29 cellular contexts compared by ENCODE assay signal in the genomic region with DNA sequence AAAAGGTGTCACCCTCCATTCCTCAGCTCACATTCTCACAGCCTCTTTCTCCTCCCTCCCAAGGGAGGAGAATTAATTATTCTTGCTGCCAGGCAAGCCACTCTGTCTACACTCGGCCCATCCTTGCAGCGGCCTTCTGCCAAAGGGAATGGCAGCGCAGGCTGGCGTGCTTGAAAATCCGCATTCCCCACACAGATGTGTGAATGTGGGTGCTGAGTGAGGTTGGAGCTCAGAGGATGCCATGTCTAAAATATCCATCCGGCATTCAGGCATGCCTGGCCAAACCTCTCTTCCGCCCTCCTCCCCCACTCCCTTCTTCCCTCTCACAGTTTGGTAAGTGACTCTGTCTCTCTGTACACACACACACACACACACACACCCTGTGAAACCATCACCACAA. TPM values are rescaled to one million over a fixed set of nuclear protein-coding genes. Genes with fewer than 3 reads are reported as not detected.
"Had no signal": no experiment of that assay in that cellular context is flagged by ENCODE, and none has a peak within 500 bp of the region (broad histone marks: within the 10 kb centered on the region; RNA-seq: fewer than 3 reads in every experiment).

No MANE protein-coding gene starts in this region.

- H3K4me3 ChIP-seq: gastrocnemius medialis, left ventricle myocardium inferior, lung, neural progenitor cell, upper lobe of left lung had no signal

- H2AFZ ChIP-seq: neural progenitor cell had no signal

- H3K36me3 Mint-ChIP-seq: activated CD8-positive, alpha-beta memory T cell treated with anti-CD3 and anti-CD28 coated beads, Interleukin-2, amount 10 ng/mL, durations not matched to agents 7 days and 5 days; activated naive CD8-positive, alpha-beta T cell treated with anti-CD3 and anti-CD28 coated beads for 36 hours; naive thymus-derived CD8-positive, alpha-beta T cell; neural progenitor cell had no signal

- H3K36me3 ChIP-seq: gastrocnemius medialis, left ventricle myocardium inferior, neural progenitor cell, upper lobe of left lung had no signal

- H3K4me1 Mint-ChIP-seq: activated CD4-positive, alpha-beta T cell treated with anti-CD3 and anti-CD28 coated beads for 36 hours; activated CD8-positive, alpha-beta memory T cell treated with anti-CD3 and anti-CD28 coated beads, Interleukin-2, amount 10 ng/mL, durations not matched to agents 7 days and 5 days; activated naive CD8-positive, alpha-beta T cell treated with anti-CD3 and anti-CD28 coated beads for 36 hours had no signal

- H3K9ac ChIP-seq: neural progenitor cell had no signal

- H3K4me3 Mint-ChIP-seq: activated CD4-positive, alpha-beta T cell treated with anti-CD3 and anti-CD28 coated beads for 36 hours; activated CD8-positive, alpha-beta memory T cell treated with anti-CD3 and anti-CD28 coated beads, Interleukin-2, amount 10 ng/mL, durations not matched to agents 7 days and 5 days; activated CD8-positive, alpha-beta T cell treated with anti-CD3 and anti-CD28 coated beads, Interleukin-2, amount 10 ng/mL, durations not matched to agents 7 days and 5 days; activated naive CD4-positive, alpha-beta T cell treated with anti-CD3 and anti-CD28 coated beads for 36 hours; activated naive CD8-positive, alpha-beta T cell treated with anti-CD3 and anti-CD28 coated beads for 36 hours; activated T-cell treated with anti-CD3 and anti-CD28 coated beads, Interleukin-2, amount 50 U/mL, for 72 hours; naive thymus-derived CD8-positive, alpha-beta T cell; neural progenitor cell; stimulated activated effector memory CD8-positive, alpha-beta T cell treated with anti-CD3 and anti-CD28 coated beads, Interleukin-12 subunit alpha, Interleukin-12 subunit beta, amount 100 ng/mL, for 72 hours; stimulated activated naive CD8-positive, alpha-beta T cell treated with anti-CD3 and anti-CD28 coated beads, Interleukin-15, Interleukin-2, amounts not matched to agents 100 ng/mL and 50 ng/mL, for 24 hours had no signal

- H3K4me1 ChIP-seq: gastrocnemius medialis, left ventricle myocardium inferior, neural progenitor cell had no signal

- H3K4me2 ChIP-seq: neural progenitor cell had no signal

- H3K9me3 ChIP-seq: gastrocnemius medialis, left ventricle myocardium inferior, upper lobe of left lung had no signal

- H3K9me3 Mint-ChIP-seq: activated naive CD4-positive, alpha-beta T cell treated with anti-CD3 and anti-CD28 coated beads for 36 hours; activated naive CD8-positive, alpha-beta T cell treated with anti-CD3 and anti-CD28 coated beads for 36 hours; activated T-cell treated with anti-CD3 and anti-CD28 coated beads, Interleukin-2, amount 50 U/mL, for 72 hours; naive thymus-derived CD8-positive, alpha-beta T cell; neural progenitor cell; stimulated activated effector memory CD8-positive, alpha-beta T cell treated with anti-CD3 and anti-CD28 coated beads, Interleukin-12 subunit alpha, Interleukin-12 subunit beta, amount 100 ng/mL, for 72 hours; stimulated activated naive CD8-positive, alpha-beta T cell treated with anti-CD3 and anti-CD28 coated beads, Interleukin-15, Interleukin-2, amounts not matched to agents 100 ng/mL and 50 ng/mL, for 24 hours had no signal

- DNase-seq: activated CD4-positive, alpha-beta T cell treated with anti-CD3 and anti-CD28 coated beads for 36 hours; activated CD4-positive, CD25-positive, alpha-beta regulatory T cell; activated CD8-positive, alpha-beta memory T cell treated with anti-CD3 and anti-CD28 coated beads, Interleukin-2, amount 10 ng/mL, durations not matched to agents 7 days and 5 days; activated CD8-positive, alpha-beta T cell treated with anti-CD3 and anti-CD28 coated beads, Interleukin-2, amount 10 ng/mL, durations not matched to agents 7 days and 5 days; activated effector memory CD4-positive, alpha-beta T cell treated with Interleukin-2 at 50 U/mL for 16 hours; activated naive CD4-positive, alpha-beta T cell treated with anti-CD3 and anti-CD28 coated beads for 36 hours; activated naive CD8-positive, alpha-beta T cell treated with anti-CD3 and anti-CD28 coated beads for 36 hours; activated T-cell treated with anti-CD3 and anti-CD28 coated beads, Interleukin-2, amount 50 U/mL, for 72 hours; caudate nucleus; gastrocnemius medialis; glutamatergic neuron; left ventricle myocardium inferior; naive thymus-derived CD8-positive, alpha-beta T cell; small intestine; stimulated activated CD4-positive, alpha-beta T cell treated with anti-CD3 and anti-CD28 coated beads, Interleukin-4, amount 100 ng/mL, for 24 hours; upper lobe of left lung had no signal

- H3K27ac Mint-ChIP-seq: activated CD4-positive, alpha-beta T cell treated with anti-CD3 and anti-CD28 coated beads for 36 hours; activated CD8-positive, alpha-beta memory T cell treated with anti-CD3 and anti-CD28 coated beads, Interleukin-2, amount 10 ng/mL, durations not matched to agents 7 days and 5 days; activated CD8-positive, alpha-beta T cell treated with anti-CD3 and anti-CD28 coated beads, Interleukin-2, amount 10 ng/mL, durations not matched to agents 7 days and 5 days; activated naive CD4-positive, alpha-beta T cell treated with anti-CD3 and anti-CD28 coated beads for 36 hours; activated naive CD8-positive, alpha-beta T cell treated with anti-CD3 and anti-CD28 coated beads for 36 hours; activated T-cell treated with anti-CD3 and anti-CD28 coated beads, Interleukin-2, amount 50 U/mL, for 72 hours; naive thymus-derived CD8-positive, alpha-beta T cell; neural progenitor cell; progenitor cell of endocrine pancreas; stimulated activated effector memory CD8-positive, alpha-beta T cell treated with anti-CD3 and anti-CD28 coated beads, Interleukin-12 subunit alpha, Interleukin-12 subunit beta, amount 100 ng/mL, for 72 hours; stimulated activated naive CD8-positive, alpha-beta T cell treated with anti-CD3 and anti-CD28 coated beads, Interleukin-15, Interleukin-2, amounts not matched to agents 100 ng/mL and 50 ng/mL, for 24 hours had no signal

- H3K27ac ChIP-seq: epithelial cell of prostate, gastrocnemius medialis, left ventricle myocardium inferior, neural progenitor cell, upper lobe of left lung had no signal

- H3K27me3 ChIP-seq: neural progenitor cell, upper lobe of left lung had no signal

RNA-seq across cellular contexts. Expression of a gene that starts 27.7 kb away (rescaled TPM):
- total RNA-seq: activated CD4-positive, alpha-beta T cell treated with anti-CD3 and anti-CD28 coated beads for 36 hours; activated CD8-positive, alpha-beta memory T cell treated with anti-CD3 and anti-CD28 coated beads, Interleukin-2, amount 10 ng/mL, durations not matched to agents 7 days and 5 days; activated CD8-positive, alpha-beta T cell treated with anti-CD3 and anti-CD28 coated beads, Interleukin-2, amount 10 ng/mL, durations not matched to agents 7 days and 5 days; activated naive CD4-positive, alpha-beta T cell treated with anti-CD3 and anti-CD28 coated beads for 36 hours; activated naive CD8-positive, alpha-beta T cell treated with anti-CD3 and anti-CD28 coated beads for 36 hours; activated T-cell treated with anti-CD3 and anti-CD28 coated beads, Interleukin-2, amount 50 U/mL, for 72 hours; chondrocyte; gastrocnemius medialis; left ventricle myocardium inferior; naive thymus-derived CD8-positive, alpha-beta T cell; osteocyte; progenitor cell of endocrine pancreas; renal cortical epithelial cell; subcutaneous adipose tissue; T-helper 1 cell treated with Interleukin-12 subunit alpha and Interleukin-12 subunit beta and Interleukin-4 antibody, amounts not matched to agents 30 ng/mL and 1 ng/mL, for 36 hours had no signal
- polyA plus RNA-seq: naive thymus-derived CD8-positive, alpha-beta T cell had no signal

RNA-seq across cellular contexts. Expression of a gene that starts 39.2 kb away (rescaled TPM):
- total RNA-seq: activated CD4-positive, alpha-beta T cell treated with anti-CD3 and anti-CD28 coated beads for 36 hours; activated CD8-positive, alpha-beta memory T cell treated with anti-CD3 and anti-CD28 coated beads, Interleukin-2, amount 10 ng/mL, durations not matched to agents 7 days and 5 days; activated CD8-positive, alpha-beta T cell treated with anti-CD3 and anti-CD28 coated beads, Interleukin-2, amount 10 ng/mL, durations not matched to agents 7 days and 5 days; activated naive CD4-positive, alpha-beta T cell treated with anti-CD3 and anti-CD28 coated beads for 36 hours; activated naive CD8-positive, alpha-beta T cell treated with anti-CD3 and anti-CD28 coated beads for 36 hours; activated T-cell treated with anti-CD3 and anti-CD28 coated beads, Interleukin-2, amount 50 U/mL, for 72 hours; chondrocyte; gastrocnemius medialis; left ventricle myocardium inferior; mesenteric fat pad; naive thymus-derived CD8-positive, alpha-beta T cell; osteocyte; renal cortical epithelial cell; sciatic nerve; subcutaneous adipose tissue; T-helper 1 cell treated with Interleukin-12 subunit alpha and Interleukin-12 subunit beta and Interleukin-4 antibody, amounts not matched to agents 30 ng/mL and 1 ng/mL, for 36 hours had no signal
- polyA plus RNA-seq: naive thymus-derived CD8-positive, alpha-beta T cell had no signal
